Comparison of ENCODE assay signal across 24 cellular contexts in genomic region chr5:59738039-59738438, GRCh38.
"Had no signal": no experiment of that assay in that cellular context is flagged by ENCODE, and none has a peak within 500 bp of the region (broad histone marks: within the 10 kb centered on the region; RNA-seq: fewer than 3 reads in every experiment).

No MANE protein-coding gene starts in this region.

- ATAC-seq: effector memory CD8-positive, alpha-beta T cell; esophagus mucosa; foreskin keratinocyte; gastrocnemius medialis; gastroesophageal sphincter; heart left ventricle; heart right ventricle had no signal

- H3K9me3 ChIP-seq: colonic mucosa, esophagus muscularis mucosa, esophagus squamous epithelium, gastrocnemius medialis, gastroesophageal sphincter, heart left ventricle, heart right ventricle had no signal

- H3K4me3 ChIP-seq: colonic mucosa, coronary artery, dorsolateral prefrontal cortex, esophagus muscularis mucosa, esophagus squamous epithelium, gastrocnemius medialis, gastroesophageal sphincter, heart left ventricle, heart right ventricle had no signal

- DNase-seq: colonic mucosa; cortex of kidney; dermis blood vessel endothelial cell; dorsolateral prefrontal cortex; effector CD4-positive, alpha-beta T cell; effector CD8-positive, alpha-beta T cell; effector memory CD4-positive, alpha-beta T cell; effector memory CD8-positive, alpha-beta T cell; endodermal cell; erythroblast; esophagus squamous epithelium; foreskin fibroblast; foreskin keratinocyte; foreskin melanocyte; gastrocnemius medialis; glutamatergic neuron; head of caudate nucleus; heart left ventricle; heart right ventricle had no signal

- H3K4me1 ChIP-seq: colonic mucosa, esophagus muscularis mucosa, esophagus squamous epithelium, foreskin keratinocyte, gastrocnemius medialis, gastroesophageal sphincter, heart left ventricle, heart right ventricle had no signal

- H3K27ac ChIP-seq: colonic mucosa, coronary artery, dorsolateral prefrontal cortex, epithelial cell of prostate, esophagus muscularis mucosa, esophagus squamous epithelium, foreskin keratinocyte, gastrocnemius medialis, gastroesophageal sphincter, heart left ventricle, heart right ventricle had no signal

- H3K36me3 ChIP-seq: colonic mucosa, esophagus muscularis mucosa, esophagus squamous epithelium, gastrocnemius medialis, gastroesophageal sphincter, heart left ventricle, heart right ventricle had no signal

- H3K27me3 ChIP-seq: colonic mucosa, dorsolateral prefrontal cortex, esophagus muscularis mucosa, esophagus squamous epithelium, foreskin keratinocyte, gastrocnemius medialis, gastroesophageal sphincter, heart left ventricle, heart right ventricle had no signal
